Comparison of ENCODE assay signal across 12 cellular contexts in genomic region chr2:102357975-102358374, GRCh38. TPM values are rescaled to one million over a fixed set of nuclear protein-coding genes. Genes with fewer than 3 reads are reported as not detected.
DNase-seq lines count a peak whose midpoint lies in the region; ATAC-seq and TF ChIP-seq lines count a peak whose summit lies in the region.
"Had no signal": no experiment of that assay in that cellular context is flagged by ENCODE, and none has a peak within 500 bp of the region (broad histone marks: within the 10 kb centered on the region; RNA-seq: fewer than 3 reads in every experiment).

No MANE protein-coding gene starts in this region.

- no peak for TF ChIP-seq CTCF in type B pancreatic cell (conservative IDR thresholded peaks at IDR 0.05)

- DNase-seq in activated T-cell treated with anti-CD3 and anti-CD28 coated beads, Interleukin-2, amount 50 U/mL, for 4 hours = no peak
- no peak for DNase-seq in activated T-cell treated with anti-CD3 and anti-CD28 coated beads, Interleukin-2, amount 50 U/mL, for 1 hour
- DNase-seq in Kasumi-1 (lab: John Stamatoyannopoulos, UW) = peak; percentile 21 to 49
- DNase-seq in activated T-helper 2 cell treated with anti-CD3 and anti-CD28 coated beads, Interferon-gamma antibody, Interleukin-2, Interleukin-4, amounts not matched to agents 10 μg/mL and 5 μg/mL and 100 μg/mL, durations not matched to agents 14 hours and 24 hours and 36 hours (ENCODE audit: low spot score) = no peak
- no peak for DNase-seq in type B pancreatic cell (ENCODE audit: extremely low spot score, unreplicated experiment)
- DNase-seq in NCI-H1694 treated with DMSO at 0.1 percent for 48 hours (lab: John Stamatoyannopoulos, UW) = no peak
- no peak for DNase-seq in DMS79 (lab: John Stamatoyannopoulos, UW)
- no peak for DNase-seq in Right ventricle myocardium inferior (ENCODE audit: missing footprints)
- DNase-seq: kidney glomerular epithelial cell, MM.1S had no signal

- peaks cover 11% of the 10 kb centered on the region for H3K36me3 Mint-ChIP-seq in activated T-cell treated with anti-CD3 and anti-CD28 coated beads, Interleukin-2, amount 50 U/mL, for 4 hours (ENCODE audit: insufficient read depth)
- H3K36me3 Mint-ChIP-seq in activated T-helper 2 cell treated with anti-CD3 and anti-CD28 coated beads, Interferon-gamma antibody, Interleukin-2, Interleukin-4, amounts not matched to agents 10 μg/mL and 5 μg/mL and 100 μg/mL, durations not matched to agents 14 hours and 24 hours and 36 hours (ENCODE audit: low read depth) = peaks cover 57% of the 10 kb centered on the region
- no peaks in the 10 kb centered on the region for H3K36me3 Mint-ChIP-seq in type B pancreatic cell
- H3K36me3 Mint-ChIP-seq: neural progenitor cell had no signal

- peak overlapping the region; percentile 98 for H3K4me3 Mint-ChIP-seq in activated T-cell treated with anti-CD3 and anti-CD28 coated beads, Interleukin-2, amount 50 U/mL, for 4 hours
- peak overlapping the region; percentile 98 for H3K4me3 Mint-ChIP-seq in activated T-helper 2 cell treated with anti-CD3 and anti-CD28 coated beads, Interferon-gamma antibody, Interleukin-2, Interleukin-4, amounts not matched to agents 10 μg/mL and 5 μg/mL and 100 μg/mL, durations not matched to agents 14 hours and 24 hours and 36 hours (ENCODE audit: low read depth)
- peak overlapping the region; percentile 46 for H3K4me3 Mint-ChIP-seq in type B pancreatic cell
- H3K4me3 Mint-ChIP-seq: neural progenitor cell had no signal

- H3K4me1 Mint-ChIP-seq in activated T-cell treated with anti-CD3 and anti-CD28 coated beads, Interleukin-2, amount 50 U/mL, for 4 hours (ENCODE audit: low read depth) = peaks cover 56% of the 10 kb centered on the region
- peaks cover 51% of the 10 kb centered on the region for H3K4me1 Mint-ChIP-seq in activated T-helper 2 cell treated with anti-CD3 and anti-CD28 coated beads, Interferon-gamma antibody, Interleukin-2, Interleukin-4, amounts not matched to agents 10 μg/mL and 5 μg/mL and 100 μg/mL, durations not matched to agents 14 hours and 24 hours and 36 hours (ENCODE audit: low read depth)
- no peaks in the 10 kb centered on the region for H3K4me1 Mint-ChIP-seq in type B pancreatic cell (ENCODE audit: unreplicated experiment)

- intact Hi-C loops in activated T-helper 2 cell treated with anti-CD3 and anti-CD28 coated beads, Interferon-gamma antibody, Interleukin-2, Interleukin-4, amounts not matched to agents 10 μg/mL and 5 μg/mL and 100 μg/mL, durations not matched to agents 14 hours and 24 hours and 36 hours (cut with micrococcal nuclease) = loop anchor here (2.0 kb wide), 1 partner anchor 85 kb away; no protein-coding TSS in a partner anchor
- intact Hi-C loops in Right ventricle myocardium inferior (cut with DNase I) = loop anchor here (5.0 to 10.0 kb wide), 2 partner anchors 106 to 343 kb away; no protein-coding TSS in a partner anchor

- ATAC-seq in activated T-cell treated with anti-CD3 and anti-CD28 coated beads, Interleukin-2, amount 50 U/mL, for 4 hours = no peak
- no peak for ATAC-seq in Right ventricle myocardium inferior

- H3K9me3 Mint-ChIP-seq in activated T-cell treated with anti-CD3 and anti-CD28 coated beads, Interleukin-2, amount 50 U/mL, for 4 hours = peaks cover 3% of the 10 kb centered on the region
- peaks cover 8% of the 10 kb centered on the region for H3K9me3 Mint-ChIP-seq in activated T-helper 2 cell treated with anti-CD3 and anti-CD28 coated beads, Interferon-gamma antibody, Interleukin-2, Interleukin-4, amounts not matched to agents 10 μg/mL and 5 μg/mL and 100 μg/mL, durations not matched to agents 14 hours and 24 hours and 36 hours
- H3K9me3 Mint-ChIP-seq in type B pancreatic cell = no peaks in the 10 kb centered on the region
- H3K9me3 Mint-ChIP-seq: neural progenitor cell had no signal

- no peak overlapping the region for H3K27ac Mint-ChIP-seq in activated T-helper 2 cell treated with anti-CD3 and anti-CD28 coated beads, Interferon-gamma antibody, Interleukin-2, Interleukin-4, amounts not matched to agents 10 μg/mL and 5 μg/mL and 100 μg/mL, durations not matched to agents 14 hours and 24 hours and 36 hours
- peak overlapping the region; percentile 18 for H3K27ac Mint-ChIP-seq in type B pancreatic cell
- H3K27ac Mint-ChIP-seq: neural progenitor cell had no signal

- no peaks in the 10 kb centered on the region for H3K27me3 Mint-ChIP-seq in activated T-cell treated with anti-CD3 and anti-CD28 coated beads, Interleukin-2, amount 50 U/mL, for 4 hours (ENCODE audit: low read depth)
- no peaks in the 10 kb centered on the region for H3K27me3 Mint-ChIP-seq in activated T-helper 2 cell treated with anti-CD3 and anti-CD28 coated beads, Interferon-gamma antibody, Interleukin-2, Interleukin-4, amounts not matched to agents 10 μg/mL and 5 μg/mL and 100 μg/mL, durations not matched to agents 14 hours and 24 hours and 36 hours (ENCODE audit: low read depth)
- H3K27me3 Mint-ChIP-seq in type B pancreatic cell = peaks cover 24% of the 10 kb centered on the region

RNA-seq across cellular contexts. Expression of gene IL18R1, which starts 2.4 kb away (rescaled TPM):
- 10 to 100 TPM; 15.7 to 19.3 (median 17.9) TPM for total RNA-seq in activated T-cell treated with anti-CD3 and anti-CD28 coated beads, Interleukin-2, amount 50 U/mL, for 4 hours
- 61.9 and 68.2 TPM in 2 replicates for total RNA-seq in activated T-helper 2 cell treated with anti-CD3 and anti-CD28 coated beads, Interferon-gamma antibody, Interleukin-2, Interleukin-4, amounts not matched to agents 10 μg/mL and 5 μg/mL and 100 μg/mL, durations not matched to agents 14 hours and 24 hours and 36 hours
- total RNA-seq in type B pancreatic cell (ENCODE audit: low replicate concordance) (5.8 and 9.8 TPM in 2 replicates), Right ventricle myocardium inferior (1.0 TPM)

RNA-seq across cellular contexts. Expression of gene IL1RL1, which starts 46.6 kb away (rescaled TPM):
- total RNA-seq in activated T-cell treated with anti-CD3 and anti-CD28 coated beads, Interleukin-2, amount 50 U/mL, for 4 hours = under 1 TPM; 0.26 to 0.58 (median 0.38) TPM
- total RNA-seq in activated T-helper 2 cell treated with anti-CD3 and anti-CD28 coated beads, Interferon-gamma antibody, Interleukin-2, Interleukin-4, amounts not matched to agents 10 μg/mL and 5 μg/mL and 100 μg/mL, durations not matched to agents 14 hours and 24 hours and 36 hours = 10.7 and 11.1 TPM in 2 replicates
- not detected in 2 replicates for total RNA-seq in type B pancreatic cell (ENCODE audit: low replicate concordance)
- 1.7 TPM for total RNA-seq in Right ventricle myocardium inferior
- total RNA-seq: Daoy had no signal

Comparison
In these comparisons a context has a peak if more than half of its experiments do, and no peak if none do; other contexts are left out.
1. DNase-seq: peak in Kasumi-1 (2 of 2); none in activated T-cell treated with anti-CD3 and anti-CD28 coated beads, Interleukin-2, amount 50 U/mL, for 4 hours (single experiment), activated T-cell treated with anti-CD3 and anti-CD28 coated beads, Interleukin-2, amount 50 U/mL, for 1 hour (single experiment), activated T-helper 2 cell treated with anti-CD3 and anti-CD28 coated beads, Interferon-gamma antibody, Interleukin-2, Interleukin-4, amounts not matched to agents 10 μg/mL and 5 μg/mL and 100 μg/mL, durations not matched to agents 14 hours and 24 hours and 36 hours (single experiment), type B pancreatic cell (single experiment), NCI-H1694 treated with DMSO at 0.1 percent for 48 hours (single experiment), DMS79 (single experiment) and Right ventricle myocardium inferior (single experiment).
2. H3K4me3 Mint-ChIP-seq: peak in every context shown above with its lines; median percentile 98 in activated T-cell treated with anti-CD3 and anti-CD28 coated beads, Interleukin-2, amount 50 U/mL, for 4 hours; 98 in activated T-helper 2 cell treated with anti-CD3 and anti-CD28 coated beads, Interferon-gamma antibody, Interleukin-2, Interleukin-4, amounts not matched to agents 10 μg/mL and 5 μg/mL and 100 μg/mL, durations not matched to agents 14 hours and 24 hours and 36 hours; 46 in type B pancreatic cell.